In the genomic region with DNA sequence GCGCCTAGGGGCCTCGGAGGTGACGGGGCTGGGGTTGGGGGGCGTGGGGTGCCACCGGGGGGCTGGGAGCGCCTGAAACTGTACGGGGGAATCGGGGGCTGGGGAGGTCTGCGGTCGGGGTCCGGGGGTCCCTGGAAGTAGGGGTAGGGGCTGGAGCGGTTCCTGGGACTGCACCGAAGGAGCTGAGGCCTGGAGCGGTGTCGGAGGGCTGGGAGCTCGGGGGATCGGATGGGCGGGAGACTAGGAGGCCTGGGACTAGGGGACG, we compare ENCODE assay signal across 9 cellular contexts. TPM values are rescaled to one million over a fixed set of nuclear protein-coding genes. Genes with fewer than 3 reads are reported as not detected.
DNase-seq lines count a peak whose midpoint lies in the region; ATAC-seq and TF ChIP-seq lines count a peak whose summit lies in the region.
"Had no signal": no experiment of that assay in that cellular context is flagged by ENCODE, and none has a peak within 500 bp of the region (broad histone marks: within the 10 kb centered on the region; RNA-seq: fewer than 3 reads in every experiment).

No MANE protein-coding gene starts in this region.

- no peaks in the 10 kb centered on the region for H3K27me3 ChIP-seq in SJSA1 (replicated peaks)

- DNase-seq in GM12865 (ENCODE audit: low read depth): no peak
- no peak for DNase-seq in SJSA1 (ENCODE audit: low read depth in 1 of 2, low spot score in 2 of 2)
- DNase-seq in foreskin fibroblast: no peak
- DNase-seq in retinal pigment epithelial cell (ENCODE audit: low read depth): no peak
- no peak for DNase-seq in H4 (ENCODE audit: low spot score)
- DNase-seq in NCI-H1092 (lab: John Stamatoyannopoulos, UW): no peak

- H3K36me3 ChIP-seq in SJSA1: peaks cover 40% of the 10 kb centered on the region

- no peak for ATAC-seq in HG03108 (IDR thresholded peaks at IDR 0.05; ENCODE audit: unreplicated experiment)
- no peak for ATAC-seq in HG03196 (IDR thresholded peaks at IDR 0.05; ENCODE audit: unreplicated experiment)

- H3K4me3 ChIP-seq in GM12865 (ENCODE audit: low read depth, low read length) (peak overlapping the region; percentile 86), SJSA1 (peak overlapping the region; percentile 83), foreskin fibroblast (ENCODE audit: low read depth in 1 of 2, low read length in 2 of 2) (peak overlapping the region; percentile 84 to 89), retinal pigment epithelial cell (ENCODE audit: low read length) (peak overlapping the region; percentile 91)

- no peaks in the 10 kb centered on the region for H3K9me3 ChIP-seq in SJSA1 (replicated peaks)

- H3K27ac ChIP-seq in SJSA1: peak overlapping the region; percentile 76

- H3K4me1 ChIP-seq in SJSA1 (replicated peaks): peaks cover 9% of the 10 kb centered on the region

- TF ChIP-seq CTCF in GM12865 (IDR thresholded peaks at IDR 0.05; ENCODE audit: insufficient read depth, low read depth, low read length, missing control alignments) (no peak), foreskin fibroblast (IDR thresholded peaks at IDR 0.05; ENCODE audit: low read depth, low read length) (no peak), retinal pigment epithelial cell (conservative IDR thresholded peaks at IDR 0.05; ENCODE audit: low read depth, low read length) (no peak)

RNA-seq across cellular contexts. Expression of a gene that starts 0.4 kb away (rescaled TPM):
- 26.9 and 38.0 TPM in 2 replicates for total RNA-seq in SJSA1 (2014; rRNA removed; shearing (Covaris generic))
- total RNA-seq in H4 (2014; rRNA removed; shearing (Covaris generic)): 12.7 and 13.5 TPM in 2 replicates

RNA-seq across cellular contexts. Expression of a gene that starts 23.1 kb away (rescaled TPM):
- total RNA-seq in SJSA1 (2014; rRNA removed; shearing (Covaris generic)): not detected in 2 replicates
- not detected in 2 replicates for total RNA-seq in H4 (2014; rRNA removed; shearing (Covaris generic))
- total RNA-seq: left lobe of liver had no signal

RNA-seq across cellular contexts. Expression of a gene that starts 54.8 kb away (rescaled TPM):
- not detected in 2 replicates for total RNA-seq in SJSA1 (2014; rRNA removed; shearing (Covaris generic))
- 0.25 TPM in 1 of 2 replicates, not detected in the other for total RNA-seq in H4 (2014; rRNA removed; shearing (Covaris generic))
